29 cellular contexts compared by ENCODE assay signal in the genomic region with DNA sequence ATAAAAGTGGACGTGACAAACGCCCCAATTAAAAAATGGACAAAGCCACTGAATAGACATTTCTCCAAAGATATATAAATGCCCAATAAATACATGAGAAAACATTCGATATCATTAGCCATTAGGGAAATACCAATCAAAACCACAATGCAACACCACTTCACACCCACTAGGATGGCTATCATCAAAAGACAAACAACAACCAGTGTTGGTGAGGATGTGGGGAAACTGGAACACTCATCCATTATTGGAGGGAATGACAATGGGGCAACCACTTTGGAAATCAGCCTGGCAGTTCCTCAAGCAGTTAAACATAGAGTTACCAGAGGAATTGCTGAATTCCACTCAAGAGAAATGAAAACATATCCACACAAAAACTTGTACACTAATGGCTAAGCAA. TPM values are rescaled to one million over a fixed set of nuclear protein-coding genes. Genes with fewer than 3 reads are reported as not detected.
A peak's percentile ranks its signal among the peaks of the same experiment; 100 is the strongest.
DNase-seq lines count a peak whose midpoint lies in the region; ATAC-seq, FAIRE-seq and TF ChIP-seq lines count a peak whose summit lies in the region.
"Had no signal": no experiment of that assay in that cellular context is flagged by ENCODE, and none has a peak within 500 bp of the region (broad histone marks: within the 10 kb centered on the region; RNA-seq: fewer than 3 reads in every experiment).

No MANE protein-coding gene starts in this region.

- H3K27ac ChIP-seq in K562 (ENCODE audit: extremely low read depth, low read depth, low read length) (no peak overlapping the region), spleen (peak overlapping the region in 5 of 8 donors; percentile 70 to 81 (median 79))
- H3K27ac ChIP-seq: BLaER1 had no signal

- H3K9me3 Mint-ChIP-seq in T-cell: no peaks in the 10 kb centered on the region
- H3K9me3 Mint-ChIP-seq in mesothelial cell of epicardium: no peaks in the 10 kb centered on the region
- H3K9me3 Mint-ChIP-seq: CD4-positive, alpha-beta memory T cell; CD8-positive, alpha-beta memory T cell had no signal

- TF ChIP-seq RAD21 in K562 (CRISPR knock-in tag; conservative IDR thresholded peaks at IDR 0.05 in 1 of 2, IDR thresholded peaks at IDR 0.05 in 1 of 2): no peak

- no peak for TF ChIP-seq POLR2A in K562 (conservative IDR thresholded peaks at IDR 0.05)
- TF ChIP-seq POLR2A in spleen (IDR thresholded peaks at IDR 0.05): no peak

- H3K4me1 Mint-ChIP-seq in T-cell (no peaks in the 10 kb centered on the region), mesothelial cell of epicardium (peaks cover 12% of the 10 kb centered on the region)
- H3K4me1 Mint-ChIP-seq: CD4-positive, CD25-positive, alpha-beta regulatory T cell; CD8-positive, alpha-beta memory T cell had no signal

- no peaks in the 10 kb centered on the region for H3K36me3 Mint-ChIP-seq in T-cell
- H3K36me3 Mint-ChIP-seq in mesothelial cell of epicardium: no peaks in the 10 kb centered on the region
- H3K36me3 Mint-ChIP-seq: CD14-positive monocyte; CD4-positive, alpha-beta memory T cell; CD4-positive, CD25-positive, alpha-beta regulatory T cell had no signal

- no peaks in the 10 kb centered on the region; a peak in 2 of 5 replicates for H3K4me1 ChIP-seq in K562 (replicated peaks in 1 of 2; ENCODE audit: control insufficient read depth in 2 of 2, insufficient read depth in 2 of 2, low read length in 2 of 2)
- H3K4me1 ChIP-seq in spleen: peaks cover 0 to 32% (median 14%) of the 10 kb centered on the region in 6 donors
- H3K4me1 ChIP-seq in mucosa of descending colon (ENCODE audit: low read depth): no peaks in the 10 kb centered on the region
- H3K4me1 ChIP-seq: BE2C had no signal

- peaks cover 6% of the 10 kb centered on the region; the same call in 1 of the 2 replicates for H4K20me1 ChIP-seq in K562 (replicated peaks; ENCODE audit: control insufficient read depth, insufficient read depth, low read length)
- H4K20me1 ChIP-seq: BLaER1 had no signal

- no peak for FAIRE-seq in K562 (lab: Jason Lieb, UNC)
- FAIRE-seq: A204.1, GM12878, GM12892, GM18507 had no signal

- no peaks in the 10 kb centered on the region for H3K79me2 ChIP-seq in K562 (ENCODE audit: control insufficient read depth, insufficient read depth, low read length)

- H3K9me3 ChIP-seq in K562 (replicated peaks; ENCODE audit: control insufficient read depth, insufficient read depth, low read depth, low read length) (no peaks in the 10 kb centered on the region), spleen (no peaks in the 10 kb centered on the region), mucosa of descending colon (no peaks in the 10 kb centered on the region)
- H3K9me3 ChIP-seq: BE2C had no signal

- POLR2A ChIA-PET in K562 (lab: Yijun Ruan, JAX) (no interaction called here), T-cell (lab: Charles Lee) (no interaction called here)

- CTCF ChIA-PET in K562 (lab: Yijun Ruan, JAX; ENCODE audit: low intra/inter-chr PET ratio): no interaction called here
- CTCF ChIA-PET in T-cell (lab: Charles Lee): no interaction called here

- no peak overlapping the region for H3K9ac ChIP-seq in K562 (ENCODE audit: insufficient read depth in 1 of 2, low read depth in 2 of 2, low read length in 2 of 2)
- H3K9ac ChIP-seq: BLaER1 had no signal

- H3K27ac Mint-ChIP-seq in T-cell: no peak overlapping the region
- no peak overlapping the region for H3K27ac Mint-ChIP-seq in mesothelial cell of epicardium
- H3K27ac Mint-ChIP-seq: CD14-positive monocyte; CD4-positive, alpha-beta memory T cell; CD4-positive, CD25-positive, alpha-beta regulatory T cell; CD8-positive, alpha-beta memory T cell had no signal

- H3K27me3 Mint-ChIP-seq in T-cell (peaks cover 9 to 28% of the 10 kb centered on the region in 2 donors), mesothelial cell of epicardium (ENCODE audit: low read depth) (peaks cover 48% of the 10 kb centered on the region)

- H3K4me3 Mint-ChIP-seq in T-cell (no peak overlapping the region), mesothelial cell of epicardium (no peak overlapping the region)
- H3K4me3 Mint-ChIP-seq: CD14-positive monocyte; CD4-positive, alpha-beta memory T cell; CD4-positive, CD25-positive, alpha-beta regulatory T cell; CD8-positive, alpha-beta memory T cell had no signal

- H3K36me3 ChIP-seq in K562 (ENCODE audit: control insufficient read depth, insufficient read depth, low read length) (no peaks in the 10 kb centered on the region), spleen (no peaks in the 10 kb centered on the region), mucosa of descending colon (ENCODE audit: low read depth) (no peaks in the 10 kb centered on the region)
- H3K36me3 ChIP-seq: BE2C, BLaER1 had no signal

- TF ChIP-seq CTCF in K562 (IDR thresholded peaks at IDR 0.05 in 2 of 3, conservative IDR thresholded peaks at IDR 0.05 in 1 of 3; ENCODE audit: insufficient read depth in 2 of 3, low read depth in 1 of 3, low read length in 3 of 3) (no peak), spleen (IDR thresholded peaks at IDR 0.05 in 8 of 11, conservative IDR thresholded peaks at IDR 0.05 in 3 of 11) (no peak), mucosa of descending colon (IDR thresholded peaks at IDR 0.05) (no peak), mesothelial cell of epicardium (IDR thresholded peaks at IDR 0.05; ENCODE audit: unreplicated experiment) (no peak)

- no peaks in the 10 kb centered on the region for H3K9me1 ChIP-seq in K562 (ENCODE audit: control insufficient read depth, insufficient read depth, low read length)

- in situ Hi-C loops in K562 (cut with MboI): no loop called here

- H3K4me3 ChIP-seq in K562 (no peak overlapping the region), spleen (no peak overlapping the region), mucosa of descending colon (no peak overlapping the region)
- H3K4me3 ChIP-seq: BLaER1, GM12878 had no signal

- H2AFZ ChIP-seq in K562 (ENCODE audit: low read depth, low read length): no peak overlapping the region

- H3K4me2 ChIP-seq in K562 (ENCODE audit: insufficient read depth, low read length): no peak overlapping the region
- H3K4me2 ChIP-seq: BLaER1 had no signal

- peaks cover 18 to 57% of the 10 kb centered on the region in 2 experiments for H3K27me3 ChIP-seq in K562 (ENCODE audit: control insufficient read depth in 2 of 2, insufficient read depth in 2 of 2, low read length in 2 of 2)
- H3K27me3 ChIP-seq in spleen (replicated peaks in 1 of 7): peaks cover 0 to 14% (median 0%) of the 10 kb centered on the region in 7 donors
- H3K27me3 ChIP-seq: BE2C, BLaER1 had no signal

- 0% methylated on average over 3 of the region's 3 CpGs for WGBS in K562 (ENCODE audit: insufficient coverage, low coverage, missing lambda C conversion rate)
- 87 to 97% (median 91%) methylated on average over 3 of the region's 3 CpGs for WGBS in spleen, 5 donors

- DNase-seq in K562 (ENCODE audit: extremely low read depth in 1 of 4, low spot score in 3 of 4) (no peak), mesenteric fat pad (ENCODE audit: low spot score) (peak; percentile 1), spleen (no peak), T-cell (no peak), mucosa of descending colon (no peak), mesothelial cell of epicardium (ENCODE audit: low spot score in 2 of 2, unreplicated experiment in 2 of 2) (no peak)
- DNase-seq: 8988T; ACHN; BE2C; C1 segment of cervical spinal cord; CD4-positive, alpha-beta memory T cell; CD4-positive, CD25-positive, alpha-beta regulatory T cell; CD8-positive, alpha-beta memory T cell; COR-L47; DMS 273 treated with DMSO at 0.1 percent for 48 hours; DMS153; DMS53; DMS79; DND-41; EL; GDM1 had no signal

- intact Hi-C loops in K562 (cut with micrococcal nuclease): no loop called here
- intact Hi-C loops in spleen (cut with DNase I; ENCODE audit: low total_unique reads): no loop called here
- intact Hi-C loops in mucosa of descending colon (cut with DNase I, micrococcal nuclease): no loop called here

- no peak for TF ChIP-seq EP300 in K562 (IDR thresholded peaks at IDR 0.05; ENCODE audit: low read length)

- no TSS peak for BruUV-seq in K562 (replicated peaks; lab: Mats Ljungman, UMichigan)

- ATAC-seq in K562: no peak
- no peak for ATAC-seq in T-cell (replicated peaks in 1 of 4)
- ATAC-seq in mucosa of descending colon: no peak
- ATAC-seq: GM12878 had no signal

TF ChIP-seq in K562, 482 proteins besides CTCF, POLR2A, EP300 and RAD21 (continues in another document):
- peak; percentile 90 for TF ChIP-seq ZNF184 (CRISPR knock-in tag; IDR thresholded peaks at IDR 0.05)

RNA-seq across cellular contexts. Expression of gene FGD5, which starts 32.4 kb away (rescaled TPM):
- not detected in 2 replicates for total RNA-seq in K562 (2011; cell fraction: chromatin; rRNA removed; ENCODE audit: low replicate concordance)
- not detected in 2 replicates for total RNA-seq in K562 (2011; cell fraction: nucleolus; rRNA removed)
- total RNA-seq in K562 (2011; cell fraction: nucleoplasm; rRNA removed): not detected in 2 replicates
- not detected in 2 replicates for total RNA-seq in K562 (2014; rRNA removed)
- not detected in 2 replicates for total RNA-seq in K562 (2014; rRNA removed; fragmentation: Illumina TruSeq; extraction: Trizol)
- not detected in 2 replicates for total RNA-seq in K562 (2015; rRNA removed; fragmentation: Illumina TruSeq; extraction: Trizol)
- 0.13 and 0.18 TPM in 2 replicates for total RNA-seq in K562 (2021)
- not detected in 2 replicates for polyA plus RNA-seq in K562 (2011; rRNA removed)
- not detected in 2 replicates for polyA plus RNA-seq in K562 (2011; cell fraction: cytosol; rRNA removed)
- polyA plus RNA-seq in K562 (2011; cell fraction: nucleus; rRNA removed): not detected in 2 replicates
- not detected in 2 replicates for polyA plus RNA-seq in K562 (2012)
- not detected in 2 replicates for polyA plus RNA-seq in K562 (2014; fragmentation: Illumina TruSeq; extraction: Trizol)
- not detected for polyA plus RNA-seq in K562 (2014; fragmentation: Nextera tagmentation; extraction: Ambion mirVana)
- not detected in 2 replicates for polyA plus RNA-seq in K562 (2014; rRNA removed)
- not detected in 2 replicates for polyA minus RNA-seq in K562 (2011; rRNA and poly(A)+ RNA removed)
- polyA minus RNA-seq in K562 (2011; cell fraction: cytosol; rRNA and poly(A)+ RNA removed): not detected in 2 replicates
- polyA minus RNA-seq in K562 (2011; cell fraction: nucleus; rRNA and poly(A)+ RNA removed): not detected in 2 replicates
- 38.6 TPM for total RNA-seq in mesenteric fat pad
- 100 to 1,000 TPM in 2 of 7 donors, 10 to 100 TPM in 5; 62.5 to 145 (median 68.7) TPM for total RNA-seq in spleen
- polyA plus RNA-seq in spleen: 10 to 100 TPM in 1 of 3 donors, 1 to 10 TPM in 2; 6.0 to 18.3 (median 6.7) TPM
- under 1 TPM in 3 of 5 donors, not detected in 2; 0.13 to 0.53 (median 0.32) TPM for total RNA-seq in T-cell
- 10 to 100 TPM in 1 of 3 donors, 1 to 10 TPM in 2; 6.1 to 15.1 (median 9.2) TPM for total RNA-seq in mucosa of descending colon
- total RNA-seq in mesothelial cell of epicardium: 3.2 to 3.5 TPM (median 3.4 TPM) in 3 replicates
- total RNA-seq: A673; CD8-positive, alpha-beta memory T cell had no signal
- polyA plus RNA-seq: AG04450; CD14-positive monocyte; CD4-positive, alpha-beta memory T cell; CD8-positive, alpha-beta memory T cell had no signal
